ENCODE assay signal across 28 cellular contexts in the genomic region with DNA sequence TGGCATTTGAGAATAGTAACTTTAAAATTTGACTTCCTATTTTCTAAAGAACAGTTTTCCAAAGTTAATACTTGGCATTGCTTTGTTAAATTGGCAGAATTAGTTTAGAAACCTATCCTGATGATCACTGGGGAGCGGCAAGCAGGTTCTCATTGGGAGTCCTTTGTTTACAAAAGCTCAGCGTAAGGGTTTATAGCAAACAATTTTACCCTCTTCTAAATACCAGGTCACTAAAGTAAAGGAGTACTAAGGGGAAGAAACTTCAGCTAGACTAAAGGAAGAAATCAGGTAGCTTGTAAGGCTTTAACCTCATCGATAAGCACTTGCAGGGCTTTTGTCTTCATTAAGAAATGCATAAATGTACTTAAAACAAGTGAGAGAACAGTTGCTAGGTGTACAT. TPM values are rescaled to one million over a fixed set of nuclear protein-coding genes. Genes with fewer than 3 reads are reported as not detected.
A peak's percentile ranks its signal among the peaks of the same experiment; 100 is the strongest.
DNase-seq lines count a peak whose midpoint lies in the region; ATAC-seq, FAIRE-seq and TF ChIP-seq lines count a peak whose summit lies in the region.
"Had no signal": no experiment of that assay in that cellular context is flagged by ENCODE, and none has a peak within 500 bp of the region (broad histone marks: within the 10 kb centered on the region; RNA-seq: fewer than 3 reads in every experiment).

No MANE protein-coding gene starts in this region.

- TF ChIP-seq CTCF in HFFc6 (IDR thresholded peaks at IDR 0.05) (no peak), K562 (IDR thresholded peaks at IDR 0.05 in 2 of 3, conservative IDR thresholded peaks at IDR 0.05 in 1 of 3; ENCODE audit: insufficient read depth in 2 of 3, low read depth in 1 of 3, low read length in 3 of 3) (no peak), lower lobe of right lung (IDR thresholded peaks at IDR 0.05) (no peak), upper lobe of right lung (IDR thresholded peaks at IDR 0.05) (no peak)

- no peaks in the 10 kb centered on the region for H3K27me3 ChIP-seq in K562 (ENCODE audit: control insufficient read depth in 2 of 2, insufficient read depth in 2 of 2, low read length in 2 of 2)
- no peaks in the 10 kb centered on the region for H3K27me3 ChIP-seq in lower lobe of right lung (ENCODE audit: low read depth)
- H3K27me3 ChIP-seq in upper lobe of right lung = no peaks in the 10 kb centered on the region
- H3K27me3 ChIP-seq in GM23248 (replicated peaks; ENCODE audit: insufficient read depth) = no peaks in the 10 kb centered on the region
- H3K27me3 ChIP-seq: BE2C, BLaER1 had no signal

- H3K27me3 Mint-ChIP-seq in HFFc6 (ENCODE audit: insufficient read depth) = peaks cover 4% of the 10 kb centered on the region
- H3K27me3 Mint-ChIP-seq: CD4-positive, alpha-beta memory T cell; CD4-positive, CD25-positive, alpha-beta regulatory T cell; CD8-positive, alpha-beta memory T cell had no signal

- H3K27ac Mint-ChIP-seq in HFFc6 = 0 out of 2 replicates have a peak overlapping the region, but pooled peaks have one; percentile 16
- H3K27ac Mint-ChIP-seq: CD4-positive, CD25-positive, alpha-beta regulatory T cell; CD8-positive, alpha-beta memory T cell had no signal

- H3K4me2 ChIP-seq in K562 (ENCODE audit: insufficient read depth, low read length) = no peak overlapping the region
- no peak overlapping the region for H3K4me2 ChIP-seq in GM23248 (ENCODE audit: unreplicated experiment)
- H3K4me2 ChIP-seq: BLaER1 had no signal

- H3K36me3 ChIP-seq in K562 (ENCODE audit: control insufficient read depth, insufficient read depth, low read length) (peaks cover 78% of the 10 kb centered on the region), lower lobe of right lung (no peaks in the 10 kb centered on the region), upper lobe of right lung (no peaks in the 10 kb centered on the region), GM23248 (ENCODE audit: low read depth) (peaks cover 20% of the 10 kb centered on the region)
- H3K36me3 ChIP-seq: BE2C had no signal

- H3K9me2 ChIP-seq in GM23248 (ENCODE audit: insufficient read depth) = no peaks in the 10 kb centered on the region

- H3K9me1 ChIP-seq in K562 (ENCODE audit: control insufficient read depth, insufficient read depth, low read length) = no peaks in the 10 kb centered on the region

- H4K20me1 ChIP-seq in K562 (replicated peaks; ENCODE audit: control insufficient read depth, insufficient read depth, low read length) (peaks cover 7% of the 10 kb centered on the region; the same call in 1 of the 2 replicates), GM23248 (ENCODE audit: insufficient read depth) (peaks cover 24% of the 10 kb centered on the region; the same call in 1 of the 2 replicates)

- peaks cover 41% of the 10 kb centered on the region for H3K36me3 Mint-ChIP-seq in HFFc6 (ENCODE audit: low read depth)

- H2AFZ ChIP-seq in K562 (ENCODE audit: low read depth, low read length) = no peak overlapping the region
- no peak overlapping the region for H2AFZ ChIP-seq in GM23248

- intact Hi-C loops in K562 (cut with micrococcal nuclease) (no loop called here), lower lobe of right lung (cut with DNase I) (no loop called here), upper lobe of right lung (cut with DNase I) (no loop called here)

- DNase-seq in HFFc6 (no peak), K562 (ENCODE audit: extremely low read depth in 1 of 4, low spot score in 3 of 4) (no peak), lower lobe of right lung (no peak), upper lobe of right lung (no peak), caudate nucleus (lab: John Stamatoyannopoulos, UW) (no peak), GM23248 (no peak)
- no peak for DNase-seq in stimulated activated naive CD8-positive, alpha-beta T cell treated with anti-CD3 and anti-CD28 coated beads, Interleukin-15, Interleukin-2, amounts not matched to agents 100 U/mL and 50 U/mL, for 24 hours
- DNase-seq: 8988T; ACHN; BE2C; C1 segment of cervical spinal cord; CD4-positive, alpha-beta memory T cell; CD4-positive, CD25-positive, alpha-beta regulatory T cell; CD8-positive, alpha-beta memory T cell; COR-L47; DMS 273 treated with DMSO at 0.1 percent for 48 hours; DMS153; DMS53; DMS79; DND-41; EL; GDM1 had no signal

- FAIRE-seq in K562 (lab: Jason Lieb, UNC) = no peak
- FAIRE-seq: A204.1, GM12878, GM12892 had no signal

- H3K4me1 Mint-ChIP-seq in HFFc6 (ENCODE audit: low read depth) = peaks cover 80% of the 10 kb centered on the region

- TF ChIP-seq POLR2A in K562 (conservative IDR thresholded peaks at IDR 0.05) = no peak

- H3K79me2 ChIP-seq in K562 (ENCODE audit: control insufficient read depth, insufficient read depth, low read length) (peaks cover 100% of the 10 kb centered on the region), GM23248 (ENCODE audit: insufficient read depth) (peaks cover 100% of the 10 kb centered on the region)

- no peak overlapping the region for H3K9ac ChIP-seq in K562 (ENCODE audit: insufficient read depth in 1 of 2, low read depth in 2 of 2, low read length in 2 of 2)
- H3K9ac ChIP-seq in GM23248 = no peak overlapping the region
- H3K9ac ChIP-seq: BLaER1 had no signal

- H3K9me3 ChIP-seq in K562 (replicated peaks; ENCODE audit: control insufficient read depth, insufficient read depth, low read depth, low read length) (no peaks in the 10 kb centered on the region), lower lobe of right lung (no peaks in the 10 kb centered on the region), upper lobe of right lung (no peaks in the 10 kb centered on the region), GM23248 (ENCODE audit: low read depth) (no peaks in the 10 kb centered on the region)
- H3K9me3 ChIP-seq: BE2C, BLaER1 had no signal

- CTCF ChIA-PET in K562 (lab: Yijun Ruan, JAX; ENCODE audit: low intra/inter-chr PET ratio) = no interaction called here

- H3K4me3 Mint-ChIP-seq in HFFc6 = no peak overlapping the region
- H3K4me3 Mint-ChIP-seq: CD14-positive monocyte; CD4-positive, alpha-beta memory T cell; CD4-positive, CD25-positive, alpha-beta regulatory T cell; CD8-positive, alpha-beta memory T cell had no signal

- no peaks in the 10 kb centered on the region for H3K9me3 Mint-ChIP-seq in HFFc6
- H3K9me3 Mint-ChIP-seq: CD14-positive monocyte; CD4-positive, alpha-beta memory T cell; CD8-positive, alpha-beta memory T cell had no signal

- POLR2A ChIA-PET in K562 (lab: Yijun Ruan, JAX) = interaction anchor here (1.1 to 4.8 kb wide), 5 partner anchors 11 to 132 kb away, joined by 3 to 30 read pairs (median 19); partner anchors contain the start of gene TSC22D2

- ATAC-seq in K562 (no peak), lower lobe of right lung (peak in 1 of 2 donors; percentile 84), upper lobe of right lung (peak; percentile 45), GM18519 (IDR thresholded peaks at IDR 0.05; ENCODE audit: low FRiP score, unreplicated experiment) (no peak)
- no peak for ATAC-seq in stimulated activated naive CD8-positive, alpha-beta T cell treated with anti-CD3 and anti-CD28 coated beads, Interleukin-15, Interleukin-2, amounts not matched to agents 100 U/mL and 50 U/mL, for 24 hours
- ATAC-seq: GM12878 had no signal

- H3K4me1 ChIP-seq in K562 (replicated peaks in 1 of 2; ENCODE audit: control insufficient read depth in 2 of 2, insufficient read depth in 2 of 2, low read length in 2 of 2) (peaks cover 0 to 35% of the 10 kb centered on the region in 2 experiments; a peak in 3 of 5 replicates), lower lobe of right lung (peaks cover 23% of the 10 kb centered on the region), upper lobe of right lung (peaks cover 26% of the 10 kb centered on the region), GM23248 (ENCODE audit: insufficient read depth) (peaks cover 31% of the 10 kb centered on the region)

- no TSS peak for BruUV-seq in K562 (replicated peaks; lab: Mats Ljungman, UMichigan)

- 95% methylated on average over 3 of the region's 3 CpGs for WGBS in K562 (ENCODE audit: insufficient coverage, low coverage, missing lambda C conversion rate)
- WGBS in GM23248 (ENCODE audit: low coverage in 1 of 2, low lambda C conversion rate in 2 of 2, missing lambda C conversion rate in 2 of 2), 2 experiments = 93 to 97% methylated on average over 3 of the region's 3 CpGs

- TF ChIP-seq EP300 in K562 (IDR thresholded peaks at IDR 0.05; ENCODE audit: low read length) = no peak

- peaks cover 23% of the 10 kb centered on the region for H3F3A ChIP-seq in GM23248 (ENCODE audit: insufficient read depth)

- in situ Hi-C loops in K562 (cut with MboI) (no loop called here), GM23248 (cut with MboI) (no loop called here)

- H3K4me3 ChIP-seq in K562 = no peak overlapping the region
- H3K4me3 ChIP-seq in lower lobe of right lung = no peak overlapping the region
- no peak overlapping the region for H3K4me3 ChIP-seq in upper lobe of right lung
- H3K4me3 ChIP-seq in GM23248 = no peak overlapping the region
- H3K4me3 ChIP-seq: BLaER1, GM12878 had no signal

- no peak for TF ChIP-seq RAD21 in K562 (CRISPR knock-in tag; conservative IDR thresholded peaks at IDR 0.05 in 1 of 2, IDR thresholded peaks at IDR 0.05 in 1 of 2)

- peak overlapping the region; percentile 10; the same call in 1 of the 3 replicates for H3K27ac ChIP-seq in K562 (ENCODE audit: extremely low read depth, low read depth, low read length)
- H3K27ac ChIP-seq in lower lobe of right lung = peak overlapping the region; percentile 4
- H3K27ac ChIP-seq in upper lobe of right lung = no peak overlapping the region
- no peak overlapping the region for H3K27ac ChIP-seq in caudate nucleus (ENCODE audit: low read depth, low read length)
- H3K27ac ChIP-seq in GM23248 = no peak overlapping the region
- H3K27ac ChIP-seq: BLaER1 had no signal

RNA-seq across cellular contexts. Expression of gene TSC22D2, which starts 18.2 kb away (rescaled TPM):
- 10 to 100 TPM; 56.8 to 81.2 (median 63.0) TPM for total RNA-seq in HFFc6 (2021; fragmentation: NEBNext Ultra II Directional; extraction: Animal tissue kit (Norgen Biotek cat#: 25700))
- 46.2 and 128 TPM in 2 replicates for total RNA-seq in K562 (2011; cell fraction: chromatin; rRNA removed; ENCODE audit: low replicate concordance)
- total RNA-seq in K562 (2011; cell fraction: nucleolus; rRNA removed) = 25.0 and 35.4 TPM in 2 replicates
- 54.4 and 79.5 TPM in 2 replicates for total RNA-seq in K562 (2011; cell fraction: nucleoplasm; rRNA removed)
- 5.5 and 6.3 TPM in 2 replicates for total RNA-seq in K562 (2014; rRNA removed)
- 19.3 and 20.4 TPM in 2 replicates for total RNA-seq in K562 (2014; rRNA removed; fragmentation: Illumina TruSeq; extraction: Trizol)
- total RNA-seq in K562 (2015; rRNA removed; fragmentation: Illumina TruSeq; extraction: Trizol) = 12.9 and 16.3 TPM in 2 replicates
- 28.1 and 31.3 TPM in 2 replicates for total RNA-seq in K562 (2021)
- polyA plus RNA-seq in K562 (2011; rRNA removed) = 17.8 and 18.4 TPM in 2 replicates
- 5.1 and 7.1 TPM in 2 replicates for polyA plus RNA-seq in K562 (2011; cell fraction: cytosol; rRNA removed)
- polyA plus RNA-seq in K562 (2011; cell fraction: nucleus; rRNA removed) = 25.0 and 33.7 TPM in 2 replicates
- 13.5 and 19.8 TPM in 2 replicates for polyA plus RNA-seq in K562 (2012)
- 24.6 and 29.3 TPM in 2 replicates for polyA plus RNA-seq in K562 (2014; fragmentation: Illumina TruSeq; extraction: Trizol)
- polyA plus RNA-seq in K562 (2014; fragmentation: Nextera tagmentation; extraction: Ambion mirVana) = 10 to 100 TPM; 21.7 to 44.0 TPM
- polyA plus RNA-seq in K562 (2014; rRNA removed) = 11.4 and 14.1 TPM in 2 replicates
- polyA minus RNA-seq in K562 (2011; rRNA and poly(A)+ RNA removed) = 44.1 and 49.7 TPM in 2 replicates
- 18.9 and 26.2 TPM in 2 replicates for polyA minus RNA-seq in K562 (2011; cell fraction: cytosol; rRNA and poly(A)+ RNA removed)
- 51.2 and 64.6 TPM in 2 replicates for polyA minus RNA-seq in K562 (2011; cell fraction: nucleus; rRNA and poly(A)+ RNA removed)
- 21.3 TPM for total RNA-seq in lower lobe of right lung
- 29.2 TPM for total RNA-seq in upper lobe of right lung
- 9.1 and 11.5 TPM in 2 replicates for total RNA-seq in GM23248 (2014; rRNA removed; shearing (Covaris generic))
- 27.3 and 27.5 TPM in 2 replicates for polyA plus RNA-seq in GM23248 (2016; fragmentation: Nextera tagmentation; extraction: Ambion mirVana)

Comparison
In these comparisons a context has a peak if more than half of its experiments do, and no peak if none do; other contexts are left out.
1. H3K27ac ChIP-seq: peak in K562 (single experiment) and lower lobe of right lung (single experiment); none in upper lobe of right lung (single experiment), caudate nucleus (single experiment) and GM23248 (single experiment).